ENCODE assay signal across 16 cellular contexts in the genomic region with DNA sequence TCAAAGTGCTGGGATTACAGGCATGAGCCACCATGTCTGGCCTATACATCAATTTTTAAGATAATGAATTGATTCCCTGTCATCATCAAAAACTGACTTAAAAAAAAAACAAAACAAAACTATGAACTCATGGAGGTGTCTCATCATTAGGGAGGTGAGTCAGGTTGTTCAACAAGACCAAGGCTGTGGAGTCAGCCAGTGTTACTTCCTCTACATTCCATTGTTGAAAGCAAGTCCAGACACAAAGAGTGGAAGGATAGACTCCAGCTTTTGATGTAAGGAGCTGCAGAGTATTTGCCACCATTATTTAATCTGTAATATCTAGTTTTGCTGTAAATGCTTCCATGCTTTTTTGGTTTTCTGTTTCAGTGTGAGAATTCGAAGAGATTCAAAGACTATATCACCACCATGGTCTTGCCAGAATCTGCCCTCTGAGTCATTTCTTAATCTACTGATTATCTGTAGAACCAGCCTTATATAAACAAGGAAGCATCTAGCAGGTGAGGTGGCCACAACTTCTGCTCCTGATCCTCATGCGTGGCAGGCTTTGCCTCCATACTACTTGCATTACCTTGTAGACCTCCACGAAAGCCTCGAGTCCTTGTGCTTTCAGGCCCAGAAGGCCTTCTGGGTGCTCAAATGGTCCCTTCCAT.
DNase-seq lines count a peak whose midpoint lies in the region; ATAC-seq and TF ChIP-seq lines count a peak whose summit lies in the region.
"Had no signal": no experiment of that assay in that cellular context is flagged by ENCODE, and none has a peak within 500 bp of the region (broad histone marks: within the 10 kb centered on the region; RNA-seq: fewer than 3 reads in every experiment).

No MANE protein-coding gene starts in this region.

- H3K36me3 Mint-ChIP-seq in activated CD4-positive, alpha-beta T cell treated with anti-CD3 and anti-CD28 coated beads for 36 hours (ENCODE audit: low read depth) = no peaks in the 10 kb centered on the region

- H3K9me3 Mint-ChIP-seq in activated CD4-positive, alpha-beta T cell treated with anti-CD3 and anti-CD28 coated beads for 36 hours (ENCODE audit: low read depth) = peaks cover under 1% of the 10 kb centered on the region

- H3K4me1 Mint-ChIP-seq in activated CD4-positive, alpha-beta T cell treated with anti-CD3 and anti-CD28 coated beads for 36 hours = peaks cover 8% of the 10 kb centered on the region

- no peak overlapping the region for H3K27ac Mint-ChIP-seq in activated CD4-positive, alpha-beta T cell treated with anti-CD3 and anti-CD28 coated beads for 36 hours
- H3K27ac Mint-ChIP-seq: activated B cell treated with CpG ODN at 0.5 μM for 24 hours had no signal

- POLR2A ChIA-PET in activated CD4-positive, alpha-beta T cell treated with anti-CD3 and anti-CD28 coated beads for 36 hours (lab: Charles Lee) = no interaction called here

- no peak for TF ChIP-seq CTCF in foreskin keratinocyte (conservative IDR thresholded peaks at IDR 0.05)
- TF ChIP-seq CTCF in GM13977 (IDR thresholded peaks at IDR 0.05; ENCODE audit: extremely low read depth, insufficient read depth, missing control alignments) = no peak

- H3K27me3 Mint-ChIP-seq in activated CD4-positive, alpha-beta T cell treated with anti-CD3 and anti-CD28 coated beads for 36 hours = no peaks in the 10 kb centered on the region
- H3K27me3 Mint-ChIP-seq: activated B cell treated with CpG ODN at 0.5 μM for 24 hours had no signal

- in situ Hi-C loops in GM13977 (cut with MboI; ENCODE audit: low pct_unique_long_range_greater_than_20kb, low sequenced_read_pairs, unreplicated experiment) = no loop called here

- no peak overlapping the region for H3K4me3 Mint-ChIP-seq in activated CD4-positive, alpha-beta T cell treated with anti-CD3 and anti-CD28 coated beads for 36 hours
- H3K4me3 Mint-ChIP-seq: activated B cell treated with CpG ODN at 0.5 μM for 24 hours had no signal

- no peak for DNase-seq in activated CD4-positive, alpha-beta T cell treated with anti-CD3 and anti-CD28 coated beads for 36 hours
- no peak for DNase-seq in activated CD4-positive, alpha-beta T cell treated with anti-CD3 and anti-CD28 coated beads for 4 hours
- DNase-seq in SW 1271 (lab: John Stamatoyannopoulos, UW) (peak; percentile 59 to 63), foreskin keratinocyte (peak; percentile 95 to 98), GM13977 (ENCODE audit: low spot score) (no peak), NCI-H1930 (lab: John Stamatoyannopoulos, UW) (no peak), globus pallidus (ENCODE audit: low spot score) (no peak)
- DNase-seq: activated B cell treated with CpG ODN at 0.5 μM for 24 hours; adrenal gland; dorsolateral prefrontal cortex; left ventricle myocardium inferior; NCI-H1417 treated with DMSO at 0.1 percent for 48 hours; NCI-H526; stimulated activated CD4-positive, alpha-beta T cell treated with anti-CD3 and anti-CD28 coated beads, Interleukin-12 subunit alpha, Interleukin-12 subunit beta, amount 100 ng/mL, for 4 hours had no signal

- H3K27me3 ChIP-seq in foreskin keratinocyte = no peaks in the 10 kb centered on the region
- H3K27me3 ChIP-seq: adrenal gland, dorsolateral prefrontal cortex had no signal

- ATAC-seq in activated CD4-positive, alpha-beta T cell treated with anti-CD3 and anti-CD28 coated beads for 36 hours = peak; percentile 71
- ATAC-seq in foreskin keratinocyte (peak; percentile 99), GM21381 (IDR thresholded peaks at IDR 0.05; ENCODE audit: unreplicated experiment) (no peak)

- intact Hi-C loops in activated CD4-positive, alpha-beta T cell treated with anti-CD3 and anti-CD28 coated beads for 36 hours (cut with DNase I, micrococcal nuclease) = no loop called here

- peak overlapping the region; percentile 36 for H3K27ac ChIP-seq in foreskin keratinocyte
- H3K27ac ChIP-seq: adrenal gland, dorsolateral prefrontal cortex, left ventricle myocardium inferior had no signal

- H3K4me1 ChIP-seq in foreskin keratinocyte = peaks cover 9% of the 10 kb centered on the region
- H3K4me1 ChIP-seq: adrenal gland, HAP-1 had no signal

- CTCF ChIA-PET in activated CD4-positive, alpha-beta T cell treated with anti-CD3 and anti-CD28 coated beads for 36 hours (lab: Charles Lee) = interaction anchor here (0.7 to 1.0 kb wide), 2 partner anchors 17 to 20 kb away, joined by 3 read pairs; no protein-coding TSS in a partner anchor

Comparison
In these comparisons a context has a peak if more than half of its experiments do, and no peak if none do; other contexts are left out.
1. DNase-seq: peak in SW 1271 (2 of 2) and foreskin keratinocyte (2 of 2); none in activated CD4-positive, alpha-beta T cell treated with anti-CD3 and anti-CD28 coated beads for 36 hours (single experiment), activated CD4-positive, alpha-beta T cell treated with anti-CD3 and anti-CD28 coated beads for 4 hours (0 of 2), GM13977 (single experiment), NCI-H1930 (0 of 2) and globus pallidus (single experiment).